In the genomic region with DNA sequence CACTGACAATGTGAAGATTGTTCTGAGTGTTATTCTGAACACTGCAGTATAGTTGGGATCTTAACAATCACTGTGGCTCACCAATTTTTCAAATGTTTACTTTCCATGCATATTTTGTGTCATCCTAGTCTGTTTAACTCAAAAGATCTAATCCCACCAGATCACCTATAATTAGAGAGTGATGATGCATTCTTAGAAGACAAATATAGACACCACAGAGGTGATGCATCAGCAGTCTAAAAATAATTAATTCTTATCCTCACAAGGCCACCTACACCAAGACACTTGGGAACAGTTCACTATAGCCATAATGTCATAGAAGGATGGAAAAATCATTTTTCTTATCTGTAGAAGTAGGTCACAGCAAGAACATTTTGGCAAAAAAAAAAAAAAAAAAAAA, we compare ENCODE assay signal across 29 cellular contexts.
"Had no signal": no experiment of that assay in that cellular context is flagged by ENCODE, and none has a peak within 500 bp of the region (broad histone marks: within the 10 kb centered on the region; RNA-seq: fewer than 3 reads in every experiment).

No MANE protein-coding gene starts in this region.

- H3K4me3 ChIP-seq: adrenal gland, body of pancreas, breast epithelium had no signal

- DNase-seq: activated B cell treated with CpG ODN at 0.5 μM for 24 hours; activated CD4-positive, alpha-beta memory T cell treated with anti-CD3 and anti-CD28 coated beads for 36 hours; activated CD4-positive, alpha-beta T cell treated with anti-CD3 and anti-CD28 coated beads for 4 hours; activated CD4-positive, alpha-beta T cell treated with anti-CD3 and anti-CD28 coated beads, Interleukin-2, amount 50 U/mL, for 1 hour; activated CD4-positive, CD25-positive, alpha-beta regulatory T cell treated with anti-CD3 and anti-CD28 coated beads, Interleukin-2, amount 50 U/mL, for 72 hours; activated CD8-positive, alpha-beta memory T cell treated with anti-CD3 and anti-CD28 coated beads, Interleukin-2, amount 50 U/mL, for 4 hours; activated gamma-delta T cell treated with Interleukin-2 at 50 U/mL for 16 hours; activated naive CD4-positive, alpha-beta T cell treated with anti-CD3 and anti-CD28 coated beads for 36 hours; activated T-cell treated with anti-CD3 and anti-CD28 coated beads for 4 hours; activated T-cell treated with anti-CD3 and anti-CD28 coated beads, Interleukin-2, amount 50 U/mL, for 4 hours; adrenal gland; body of pancreas; central memory CD4-positive, alpha-beta T cell; NCI-H1105; NCI-H1417 treated with DMSO at 0.1 percent for 48 hours; NCI-H2029; NCI-H345; NCI-H524 treated with DMSO at 0.1 percent for 48 hours; SHP77 treated with DMSO at 0.1 percent for 48 hours; SW 1271; T-helper 1 cell; T-helper 2 cell; T-helper 9 cell had no signal

- H3K4me1 ChIP-seq: adrenal gland, body of pancreas, breast epithelium had no signal

- H3K36me3 ChIP-seq: adrenal gland, breast epithelium had no signal

- ATAC-seq: activated naive CD4-positive, alpha-beta T cell treated with anti-CD3 and anti-CD28 coated beads, Interleukin-2, amount 50 U/mL, for 72 hours; activated T-cell treated with anti-CD3 and anti-CD28 coated beads, Interleukin-2, amount 50 U/mL, for 4 hours; body of pancreas; Panc1 had no signal

- H3K9me3 ChIP-seq: adrenal gland, body of pancreas, breast epithelium had no signal

- H3K4me2 ChIP-seq: KMS-11 had no signal

- H3K27ac Mint-ChIP-seq: activated B cell treated with CpG ODN at 0.5 μM for 24 hours; activated CD4-positive, alpha-beta memory T cell treated with anti-CD3 and anti-CD28 coated beads for 36 hours; activated naive CD4-positive, alpha-beta T cell treated with anti-CD3 and anti-CD28 coated beads for 36 hours; activated naive CD4-positive, alpha-beta T cell treated with anti-CD3 and anti-CD28 coated beads, Interleukin-2, amount 50 U/mL, for 72 hours; activated T-helper 1 cell treated with anti-CD3 and anti-CD28 coated beads, Interleukin-12 subunit alpha, Interleukin-12 subunit beta, Interleukin-2, Interleukin-4 antibody, amounts not matched to agents 30 ng/mL and 10 ng/mL and 1 ng/mL, durations not matched to agents 14 hours and 24 hours and 36 hours had no signal

- H3K9me3 Mint-ChIP-seq: activated B cell treated with CpG ODN at 0.5 μM for 24 hours; activated CD4-positive, alpha-beta memory T cell treated with anti-CD3 and anti-CD28 coated beads for 36 hours; activated naive CD4-positive, alpha-beta T cell treated with anti-CD3 and anti-CD28 coated beads for 36 hours; activated naive CD4-positive, alpha-beta T cell treated with anti-CD3 and anti-CD28 coated beads, Interleukin-2, amount 50 U/mL, for 72 hours; activated T-cell treated with anti-CD3 and anti-CD28 coated beads, Interleukin-2, amount 50 U/mL, for 4 hours; activated T-helper 1 cell treated with anti-CD3 and anti-CD28 coated beads, Interleukin-12 subunit alpha, Interleukin-12 subunit beta, Interleukin-2, Interleukin-4 antibody, amounts not matched to agents 30 ng/mL and 10 ng/mL and 1 ng/mL, durations not matched to agents 14 hours and 24 hours and 36 hours had no signal

- H3K4me1 Mint-ChIP-seq: activated B cell treated with CpG ODN at 0.5 μM for 24 hours had no signal

- H3K27me3 ChIP-seq: adrenal gland, body of pancreas, breast epithelium had no signal

- H3K27ac ChIP-seq: adrenal gland, body of pancreas, breast epithelium, KMS-11, VCaP had no signal

- H3K27me3 Mint-ChIP-seq: activated B cell treated with CpG ODN at 0.5 μM for 24 hours; activated CD4-positive, alpha-beta memory T cell treated with anti-CD3 and anti-CD28 coated beads for 36 hours had no signal

- H3K9ac ChIP-seq: KMS-11 had no signal

- H3K4me3 Mint-ChIP-seq: activated B cell treated with CpG ODN at 0.5 μM for 24 hours; activated CD4-positive, alpha-beta memory T cell treated with anti-CD3 and anti-CD28 coated beads for 36 hours; activated naive CD4-positive, alpha-beta T cell treated with anti-CD3 and anti-CD28 coated beads for 36 hours; activated T-cell treated with anti-CD3 and anti-CD28 coated beads, Interleukin-2, amount 50 U/mL, for 4 hours; activated T-helper 1 cell treated with anti-CD3 and anti-CD28 coated beads, Interleukin-12 subunit alpha, Interleukin-12 subunit beta, Interleukin-2, Interleukin-4 antibody, amounts not matched to agents 30 ng/mL and 10 ng/mL and 1 ng/mL, durations not matched to agents 14 hours and 24 hours and 36 hours had no signal
